ENCODE assay signal across 11 cellular contexts in the genomic region with DNA sequence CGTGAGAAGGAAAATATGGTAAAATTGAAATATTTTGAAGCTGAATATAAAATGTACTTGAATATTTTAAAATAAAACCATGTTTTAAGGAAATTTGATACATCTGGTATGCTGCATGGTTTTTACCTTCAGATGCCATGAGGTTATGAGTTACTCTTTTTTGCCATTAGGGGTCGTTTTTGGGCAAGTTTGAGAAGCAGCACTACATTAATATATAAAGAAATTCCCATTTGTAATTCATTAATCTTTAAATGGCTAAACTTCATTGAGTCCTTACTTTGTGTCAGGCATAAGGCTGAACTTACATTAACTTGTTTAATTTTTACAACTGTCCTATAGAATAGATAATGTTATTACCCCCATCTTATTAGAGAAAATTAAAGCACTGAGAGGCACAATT.
DNase-seq lines count a peak whose midpoint lies in the region; ATAC-seq, FAIRE-seq and TF ChIP-seq lines count a peak whose summit lies in the region.
"Had no signal": no experiment of that assay in that cellular context is flagged by ENCODE, and none has a peak within 500 bp of the region (broad histone marks: within the 10 kb centered on the region; RNA-seq: fewer than 3 reads in every experiment).

No MANE protein-coding gene starts in this region.

- peak; percentile 59 for FAIRE-seq in endothelial cell of umbilical vein (lab: Jason Lieb, UNC)

- H3K79me2 ChIP-seq in endothelial cell of umbilical vein (ENCODE audit: control insufficient read depth, insufficient read depth, low read length): no peaks in the 10 kb centered on the region
- H3K79me2 ChIP-seq in smooth muscle cell (ENCODE audit: low read depth): no peaks in the 10 kb centered on the region

- TF ChIP-seq CTCF in cardiac muscle cell (IDR thresholded peaks at IDR 0.05; ENCODE audit: low read depth, low read length): peak; percentile 59
- peak in 1 of 2 donors; percentile 21 for TF ChIP-seq CTCF in endothelial cell of umbilical vein (IDR thresholded peaks at IDR 0.05; ENCODE audit: extremely low read depth in 1 of 2, insufficient read depth in 1 of 2, low read depth in 1 of 2, low read length in 2 of 2)
- TF ChIP-seq CTCF in smooth muscle cell (IDR thresholded peaks at IDR 0.05; ENCODE audit: borderline replicate concordance, insufficient read depth, poor library complexity, severe bottlenecking): peak; percentile 36

- H3K9ac ChIP-seq in endothelial cell of umbilical vein (replicated peaks; ENCODE audit: extremely low read depth, insufficient read depth, low read length) (no peak overlapping the region), smooth muscle cell (ENCODE audit: low read depth) (no peak overlapping the region)

- H3F3A ChIP-seq in smooth muscle cell (ENCODE audit: low read depth): no peaks in the 10 kb centered on the region

- H2AFZ ChIP-seq in endothelial cell of umbilical vein (ENCODE audit: low read depth, low read length) (no peak overlapping the region), smooth muscle cell (ENCODE audit: low read depth) (no peak overlapping the region)

- peaks cover 8 to 11% of the 10 kb centered on the region in 2 donors for H3K36me3 Mint-ChIP-seq in stimulated activated naive B cell treated with anti-CD40 and anti-IgM and Interleukin-4, amounts not matched to agents 10 μg/mL and 1 μg/mL and 100 μg/mL, for 72 hours

- H3K4me1 Mint-ChIP-seq in stimulated activated naive B cell treated with anti-CD40 and anti-IgM and Interleukin-4, amounts not matched to agents 10 μg/mL and 1 μg/mL and 100 μg/mL, for 72 hours: peaks cover 13 to 17% of the 10 kb centered on the region in 2 donors

- no peak overlapping the region for H3K4me3 Mint-ChIP-seq in stimulated activated naive B cell treated with anti-CD40 and anti-IgM and Interleukin-4, amounts not matched to agents 10 μg/mL and 1 μg/mL and 100 μg/mL, for 72 hours

- H3K27me3 Mint-ChIP-seq in stimulated activated naive B cell treated with anti-CD40 and anti-IgM and Interleukin-4, amounts not matched to agents 10 μg/mL and 1 μg/mL and 100 μg/mL, for 72 hours: no peaks in the 10 kb centered on the region

- POLR2A ChIA-PET in endothelial cell of umbilical vein (lab: Charles Lee): no interaction called here

- H3K27ac ChIP-seq in cardiac muscle cell (no peak overlapping the region), endothelial cell of umbilical vein (ENCODE audit: insufficient read depth, low read depth, low read length) (no peak overlapping the region), smooth muscle cell (ENCODE audit: low read depth) (no peak overlapping the region)

- CTCF ChIA-PET in endothelial cell of umbilical vein (lab: Charles Lee): interaction anchor here (0.9 to 2.3 kb wide), 9 partner anchors 12 to 1986 kb away, joined by 3 to 28 read pairs (median 4); no protein-coding TSS in a partner anchor

- 16% methylated on average over 2 of the region's 2 CpGs for WGBS in smooth muscle cell (ENCODE audit: low lambda C conversion rate)

- H3K4me2 ChIP-seq in endothelial cell of umbilical vein (ENCODE audit: insufficient read depth, low read length) (no peak overlapping the region), smooth muscle cell (no peak overlapping the region)

- DNase-seq in cardiac muscle cell (ENCODE audit: low read depth in 1 of 2, low spot score in 1 of 2): peak in 1 of 2 donors; percentile 48
- DNase-seq in left ventricle myocardium superior: no peak
- peak; percentile 5 for DNase-seq in NCI-H774 (lab: John Stamatoyannopoulos, UW)
- DNase-seq in endothelial cell of umbilical vein (ENCODE audit: low read depth, low spot score): peak; percentile 17
- no peak for DNase-seq in smooth muscle cell (lab: John Stamatoyannopoulos, UW; ENCODE audit: unreplicated experiment)
- no peak for DNase-seq in NK-92 treated with Interleukin-12 subunit alpha and Interleukin-12 subunit beta, amount 100 ng/mL, for 24 hours (lab: John Stamatoyannopoulos, UW)
- DNase-seq in stimulated activated naive B cell treated with anti-CD40 and anti-IgM and Interleukin-4, amounts not matched to agents 10 μg/mL and 1 μg/mL and 100 μg/mL, for 72 hours: no peak
- DNase-seq: activated CD8-positive, alpha-beta memory T cell treated with anti-CD3 and anti-CD28 coated beads for 24 hours; Calu3; NCI-H1930 had no signal

- no peaks in the 10 kb centered on the region for H3K9me1 ChIP-seq in endothelial cell of umbilical vein (replicated peaks; ENCODE audit: control insufficient read depth, extremely low read depth, insufficient read depth, low read length)

- TF ChIP-seq POLR2A in endothelial cell of umbilical vein (IDR thresholded peaks at IDR 0.05; ENCODE audit: low read depth, low read length): no peak

- H4K20me1 ChIP-seq in endothelial cell of umbilical vein (replicated peaks; ENCODE audit: control insufficient read depth, extremely low read depth, insufficient read depth, low read length) (no peaks in the 10 kb centered on the region), smooth muscle cell (ENCODE audit: low read depth) (peaks cover 91% of the 10 kb centered on the region)

- H3K4me3 ChIP-seq in cardiac muscle cell: no peak overlapping the region
- H3K4me3 ChIP-seq in endothelial cell of umbilical vein (replicated peaks in 1 of 3; ENCODE audit: insufficient read depth in 1 of 3, low read depth in 1 of 3, low read length in 3 of 3): no peak overlapping the region
- no peak overlapping the region for H3K4me3 ChIP-seq in smooth muscle cell

- H3K27me3 ChIP-seq in cardiac muscle cell: no peaks in the 10 kb centered on the region
- no peaks in the 10 kb centered on the region for H3K27me3 ChIP-seq in endothelial cell of umbilical vein (ENCODE audit: control insufficient read depth in 2 of 2, insufficient read depth in 2 of 2, low read length in 2 of 2)
- peaks cover 6% of the 10 kb centered on the region for H3K27me3 ChIP-seq in smooth muscle cell (ENCODE audit: low read depth)

- no peaks in the 10 kb centered on the region for H3K9me3 Mint-ChIP-seq in stimulated activated naive B cell treated with anti-CD40 and anti-IgM and Interleukin-4, amounts not matched to agents 10 μg/mL and 1 μg/mL and 100 μg/mL, for 72 hours

- H3K4me1 ChIP-seq in cardiac muscle cell (ENCODE audit: low read depth) (no peaks in the 10 kb centered on the region), endothelial cell of umbilical vein (ENCODE audit: control insufficient read depth, extremely low read depth, insufficient read depth, low read length) (no peaks in the 10 kb centered on the region), smooth muscle cell (ENCODE audit: low read depth) (peaks cover 4% of the 10 kb centered on the region)

- H3K9me3 ChIP-seq in cardiac muscle cell (ENCODE audit: low read depth) (no peaks in the 10 kb centered on the region), endothelial cell of umbilical vein (replicated peaks; ENCODE audit: control insufficient read depth, insufficient read depth, low read length) (no peaks in the 10 kb centered on the region), smooth muscle cell (replicated peaks; ENCODE audit: low read depth) (no peaks in the 10 kb centered on the region)

- intact Hi-C loops in left ventricle myocardium superior (cut with micrococcal nuclease): no loop called here
- intact Hi-C loops in endothelial cell of umbilical vein (cut with micrococcal nuclease): loop anchor here (1.0 to 2.0 kb wide), 2 partner anchors 276 to 325 kb away; no protein-coding TSS in a partner anchor

- no peak overlapping the region for H3K27ac Mint-ChIP-seq in stimulated activated naive B cell treated with anti-CD40 and anti-IgM and Interleukin-4, amounts not matched to agents 10 μg/mL and 1 μg/mL and 100 μg/mL, for 72 hours

- H3K36me3 ChIP-seq in cardiac muscle cell: no peaks in the 10 kb centered on the region
- H3K36me3 ChIP-seq in endothelial cell of umbilical vein (ENCODE audit: control insufficient read depth in 2 of 2, extremely low read depth in 1 of 2, insufficient read depth in 2 of 2, low read length in 2 of 2): no peaks in the 10 kb centered on the region
- H3K36me3 ChIP-seq in smooth muscle cell (ENCODE audit: low read depth): no peaks in the 10 kb centered on the region

- no TSS peak for BruUV-seq in endothelial cell of umbilical vein (replicated peaks; lab: Mats Ljungman, UMichigan)

- ATAC-seq in left ventricle myocardium superior (no peak), GM21390 (IDR thresholded peaks at IDR 0.05; ENCODE audit: unreplicated experiment) (no peak)
- no peak for ATAC-seq in stimulated activated naive B cell treated with anti-CD40 and anti-IgM and Interleukin-4, amounts not matched to agents 10 μg/mL and 1 μg/mL and 100 μg/mL, for 72 hours (replicated peaks)

- dilution Hi-C loops in endothelial cell of umbilical vein (cut with MboI; ENCODE audit: extremely low pct_ligation_motif_present, low sequenced_read_pairs): no loop called here

TF ChIP-seq in endothelial cell of umbilical vein, 7 proteins besides CTCF, POLR2A, EP300 and RAD21:
- TF ChIP-seq JUN (IDR thresholded peaks at IDR 0.05; ENCODE audit: borderline replicate concordance, insufficient read depth, insufficient read length, low read depth): no peak
- TF ChIP-seq FOS (IDR thresholded peaks at IDR 0.05; ENCODE audit: borderline replicate concordance, insufficient read depth, low read length): no peak
- no peak for TF ChIP-seq GATA2 (IDR thresholded peaks at IDR 0.05; ENCODE audit: insufficient read depth, insufficient read length, low read depth, low read length)
- TF ChIP-seq POLR2AphosphoS5 (IDR thresholded peaks at IDR 0.05; ENCODE audit: insufficient read depth, low read depth, low read length): no peak

Comparison
In these comparisons a context has a peak if more than half of its experiments do, and no peak if none do; other contexts are left out.
1. DNase-seq: peak in NCI-H774 (single experiment) and endothelial cell of umbilical vein (single experiment); none in left ventricle myocardium superior (single experiment), smooth muscle cell (single experiment), NK-92 treated with Interleukin-12 subunit alpha and Interleukin-12 subunit beta, amount 100 ng/mL, for 24 hours (single experiment) and stimulated activated naive B cell treated with anti-CD40 and anti-IgM and Interleukin-4, amounts not matched to agents 10 μg/mL and 1 μg/mL and 100 μg/mL, for 72 hours (single experiment).